Comparison of ENCODE assay signal across 22 cellular contexts in genomic region chrX:130147631-130148030, GRCh38. TPM values are rescaled to one million over a fixed set of nuclear protein-coding genes. Genes with fewer than 3 reads are reported as not detected.
"Had no signal": no experiment of that assay in that cellular context is flagged by ENCODE, and none has a peak within 500 bp of the region (broad histone marks: within the 10 kb centered on the region; RNA-seq: fewer than 3 reads in every experiment).

No MANE protein-coding gene starts in this region.

- H3K4me3 ChIP-seq: esophagus squamous epithelium, gastroesophageal sphincter, psoas muscle, sigmoid colon, skin epidermis, testis, tibial nerve, upper lobe of right lung, vagina had no signal

- H3K27me3 ChIP-seq: esophagus squamous epithelium, gastroesophageal sphincter, sigmoid colon, testis, tibial nerve, upper lobe of right lung, vagina had no signal

- H3K4me1 ChIP-seq: esophagus squamous epithelium, gastroesophageal sphincter, psoas muscle, sigmoid colon, testis, tibial nerve, upper lobe of right lung, vagina had no signal

- H3K27me3 Mint-ChIP-seq: effector memory CD8-positive, alpha-beta T cell; naive thymus-derived CD4-positive, alpha-beta T cell; stimulated activated naive CD8-positive, alpha-beta T cell treated with anti-CD3 and anti-CD28 coated beads, Interleukin-15, amount 100 ng/mL, for 72 hours had no signal

- H3K4me1 Mint-ChIP-seq: nephron progenitor cell; stimulated activated naive B cell treated with anti-CD40 and anti-IgM and Interleukin-4, amounts not matched to agents 10 μg/mL and 1 μg/mL and 100 μg/mL, for 72 hours; stimulated activated naive CD8-positive, alpha-beta T cell treated with anti-CD3 and anti-CD28 coated beads, Interleukin-15, amount 100 ng/mL, for 72 hours had no signal

- H3K4me3 Mint-ChIP-seq: effector memory CD8-positive, alpha-beta T cell; naive thymus-derived CD4-positive, alpha-beta T cell; nephron progenitor cell; stimulated activated naive B cell treated with anti-CD40 and anti-IgM and Interleukin-4, amounts not matched to agents 10 μg/mL and 1 μg/mL and 100 μg/mL, for 72 hours; stimulated activated naive CD8-positive, alpha-beta T cell treated with anti-CD3 and anti-CD28 coated beads, Interleukin-15, amount 100 ng/mL, for 72 hours had no signal

- H3K27ac Mint-ChIP-seq: effector memory CD8-positive, alpha-beta T cell; naive thymus-derived CD4-positive, alpha-beta T cell; nephron progenitor cell; stimulated activated naive B cell treated with anti-CD40 and anti-IgM and Interleukin-4, amounts not matched to agents 10 μg/mL and 1 μg/mL and 100 μg/mL, for 72 hours; stimulated activated naive CD8-positive, alpha-beta T cell treated with anti-CD3 and anti-CD28 coated beads, Interleukin-15, amount 100 ng/mL, for 72 hours had no signal

- DNase-seq: effector memory CD8-positive, alpha-beta T cell; esophagus squamous epithelium; foreskin fibroblast; glutamatergic neuron; islet precursor cell; mammary epithelial cell; naive thymus-derived CD4-positive, alpha-beta T cell; nephron progenitor cell; psoas muscle; retina; sigmoid colon; stimulated activated CD4-positive, alpha-beta T cell treated with anti-CD3 and anti-CD28 coated beads, Interleukin-2, amount 100 ng/mL, for 24 hours; stimulated activated CD4-positive, alpha-beta T cell treated with anti-CD3 and anti-CD28 coated beads, Interleukin-4, amount 100 ng/mL, for 4 hours; stimulated activated naive B cell treated with anti-CD40 and anti-IgM and Interleukin-4, amounts not matched to agents 10 μg/mL and 1 μg/mL and 100 μg/mL, for 72 hours; stimulated activated naive CD8-positive, alpha-beta T cell treated with anti-CD3 and anti-CD28 coated beads, Interleukin-15, amount 100 ng/mL, for 72 hours; testis; upper lobe of right lung had no signal

- H3K27ac ChIP-seq: esophagus squamous epithelium, gastroesophageal sphincter, psoas muscle, sigmoid colon, skin epidermis, testis, tibial nerve, upper lobe of right lung, vagina had no signal

- H3K9me3 ChIP-seq: esophagus squamous epithelium, gastroesophageal sphincter, psoas muscle, sigmoid colon, testis, tibial nerve, upper lobe of right lung, vagina had no signal

- ATAC-seq: effector memory CD8-positive, alpha-beta T cell; gastroesophageal sphincter; left lobe of liver; naive thymus-derived CD4-positive, alpha-beta T cell; psoas muscle; stimulated activated naive B cell treated with anti-CD40 and anti-IgM and Interleukin-4, amounts not matched to agents 10 μg/mL and 1 μg/mL and 100 μg/mL, for 72 hours; stimulated activated naive CD8-positive, alpha-beta T cell treated with anti-CD3 and anti-CD28 coated beads, Interleukin-15, amount 100 ng/mL, for 72 hours; upper lobe of right lung had no signal

- H3K9me3 Mint-ChIP-seq: effector memory CD8-positive, alpha-beta T cell; stimulated activated naive B cell treated with anti-CD40 and anti-IgM and Interleukin-4, amounts not matched to agents 10 μg/mL and 1 μg/mL and 100 μg/mL, for 72 hours; stimulated activated naive CD8-positive, alpha-beta T cell treated with anti-CD3 and anti-CD28 coated beads, Interleukin-15, amount 100 ng/mL, for 72 hours had no signal

RNA-seq across cellular contexts. Expression of gene RAB33A, which starts 24.1 kb away (rescaled TPM):
- total RNA-seq: mammary epithelial cell had no signal
